1 cellular context compared by ENCODE assay signal in the genomic region with DNA sequence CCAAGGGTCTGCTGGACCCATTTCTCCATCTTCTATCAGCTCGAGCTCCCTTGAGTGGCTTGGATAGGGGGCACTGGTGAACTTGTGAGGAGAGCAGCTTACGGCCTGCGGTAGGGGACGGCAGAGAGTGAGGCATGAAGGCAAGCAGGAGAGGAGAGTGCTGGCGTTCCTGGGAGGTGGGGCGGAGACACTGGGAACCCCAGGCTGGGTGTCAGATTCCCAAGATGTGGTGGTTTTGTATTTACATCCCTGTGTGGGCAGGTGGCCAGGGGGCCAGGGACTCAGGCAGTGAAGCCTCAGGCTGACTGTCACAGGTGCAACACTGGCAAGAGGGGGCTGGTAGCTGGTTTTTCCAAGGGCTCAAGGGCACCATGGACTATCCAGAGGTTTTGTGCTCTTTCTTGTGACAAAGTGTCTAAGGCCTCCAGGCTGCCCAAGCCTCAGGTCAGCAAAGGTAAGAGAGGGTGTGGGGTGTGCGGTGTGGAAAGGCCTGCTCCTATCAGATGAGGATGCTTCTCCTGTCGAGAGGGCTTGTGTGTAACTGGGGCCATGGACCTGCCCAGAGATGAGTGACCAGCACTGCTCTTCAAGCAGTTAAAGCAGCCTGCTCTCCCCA.
TF ChIP-seq lines count a peak whose summit lies in the region.

No MANE protein-coding gene starts in this region.

TF ChIP-seq in GM23338, 12 proteins besides CTCF, POLR2A, EP300 and RAD21:
- TF ChIP-seq ZNF331 (CRISPR knock-in tag; IDR thresholded peaks at IDR 0.05; ENCODE audit: low read depth), result no peak
- no peak for TF ChIP-seq NANOG (IDR thresholded peaks at IDR 0.05; ENCODE audit: borderline replicate concordance)
- no peak for TF ChIP-seq STAT1 (IDR thresholded peaks at IDR 0.05; ENCODE audit: unreplicated experiment)
- no peak for TF ChIP-seq CREB1 (CRISPR knock-in tag; IDR thresholded peaks at IDR 0.05; ENCODE audit: low read depth)
- no peak for TF ChIP-seq POLR2AphosphoS5 (IDR thresholded peaks at IDR 0.05; ENCODE audit: low read depth)
- no peak for TF ChIP-seq JUNB (IDR thresholded peaks at IDR 0.05; ENCODE audit: unreplicated experiment)
- TF ChIP-seq EZH2phosphoT487 (IDR thresholded peaks at IDR 0.05; ENCODE audit: unreplicated experiment), result no peak
- TF ChIP-seq REST (IDR thresholded peaks at IDR 0.05; ENCODE audit: unreplicated experiment), result no peak
- TF ChIP-seq ZNF114 (CRISPR knock-in tag; IDR thresholded peaks at IDR 0.05), result no peak
- TF ChIP-seq ETS1 (IDR thresholded peaks at IDR 0.05), result no peak
- TF ChIP-seq, protein P1, sequence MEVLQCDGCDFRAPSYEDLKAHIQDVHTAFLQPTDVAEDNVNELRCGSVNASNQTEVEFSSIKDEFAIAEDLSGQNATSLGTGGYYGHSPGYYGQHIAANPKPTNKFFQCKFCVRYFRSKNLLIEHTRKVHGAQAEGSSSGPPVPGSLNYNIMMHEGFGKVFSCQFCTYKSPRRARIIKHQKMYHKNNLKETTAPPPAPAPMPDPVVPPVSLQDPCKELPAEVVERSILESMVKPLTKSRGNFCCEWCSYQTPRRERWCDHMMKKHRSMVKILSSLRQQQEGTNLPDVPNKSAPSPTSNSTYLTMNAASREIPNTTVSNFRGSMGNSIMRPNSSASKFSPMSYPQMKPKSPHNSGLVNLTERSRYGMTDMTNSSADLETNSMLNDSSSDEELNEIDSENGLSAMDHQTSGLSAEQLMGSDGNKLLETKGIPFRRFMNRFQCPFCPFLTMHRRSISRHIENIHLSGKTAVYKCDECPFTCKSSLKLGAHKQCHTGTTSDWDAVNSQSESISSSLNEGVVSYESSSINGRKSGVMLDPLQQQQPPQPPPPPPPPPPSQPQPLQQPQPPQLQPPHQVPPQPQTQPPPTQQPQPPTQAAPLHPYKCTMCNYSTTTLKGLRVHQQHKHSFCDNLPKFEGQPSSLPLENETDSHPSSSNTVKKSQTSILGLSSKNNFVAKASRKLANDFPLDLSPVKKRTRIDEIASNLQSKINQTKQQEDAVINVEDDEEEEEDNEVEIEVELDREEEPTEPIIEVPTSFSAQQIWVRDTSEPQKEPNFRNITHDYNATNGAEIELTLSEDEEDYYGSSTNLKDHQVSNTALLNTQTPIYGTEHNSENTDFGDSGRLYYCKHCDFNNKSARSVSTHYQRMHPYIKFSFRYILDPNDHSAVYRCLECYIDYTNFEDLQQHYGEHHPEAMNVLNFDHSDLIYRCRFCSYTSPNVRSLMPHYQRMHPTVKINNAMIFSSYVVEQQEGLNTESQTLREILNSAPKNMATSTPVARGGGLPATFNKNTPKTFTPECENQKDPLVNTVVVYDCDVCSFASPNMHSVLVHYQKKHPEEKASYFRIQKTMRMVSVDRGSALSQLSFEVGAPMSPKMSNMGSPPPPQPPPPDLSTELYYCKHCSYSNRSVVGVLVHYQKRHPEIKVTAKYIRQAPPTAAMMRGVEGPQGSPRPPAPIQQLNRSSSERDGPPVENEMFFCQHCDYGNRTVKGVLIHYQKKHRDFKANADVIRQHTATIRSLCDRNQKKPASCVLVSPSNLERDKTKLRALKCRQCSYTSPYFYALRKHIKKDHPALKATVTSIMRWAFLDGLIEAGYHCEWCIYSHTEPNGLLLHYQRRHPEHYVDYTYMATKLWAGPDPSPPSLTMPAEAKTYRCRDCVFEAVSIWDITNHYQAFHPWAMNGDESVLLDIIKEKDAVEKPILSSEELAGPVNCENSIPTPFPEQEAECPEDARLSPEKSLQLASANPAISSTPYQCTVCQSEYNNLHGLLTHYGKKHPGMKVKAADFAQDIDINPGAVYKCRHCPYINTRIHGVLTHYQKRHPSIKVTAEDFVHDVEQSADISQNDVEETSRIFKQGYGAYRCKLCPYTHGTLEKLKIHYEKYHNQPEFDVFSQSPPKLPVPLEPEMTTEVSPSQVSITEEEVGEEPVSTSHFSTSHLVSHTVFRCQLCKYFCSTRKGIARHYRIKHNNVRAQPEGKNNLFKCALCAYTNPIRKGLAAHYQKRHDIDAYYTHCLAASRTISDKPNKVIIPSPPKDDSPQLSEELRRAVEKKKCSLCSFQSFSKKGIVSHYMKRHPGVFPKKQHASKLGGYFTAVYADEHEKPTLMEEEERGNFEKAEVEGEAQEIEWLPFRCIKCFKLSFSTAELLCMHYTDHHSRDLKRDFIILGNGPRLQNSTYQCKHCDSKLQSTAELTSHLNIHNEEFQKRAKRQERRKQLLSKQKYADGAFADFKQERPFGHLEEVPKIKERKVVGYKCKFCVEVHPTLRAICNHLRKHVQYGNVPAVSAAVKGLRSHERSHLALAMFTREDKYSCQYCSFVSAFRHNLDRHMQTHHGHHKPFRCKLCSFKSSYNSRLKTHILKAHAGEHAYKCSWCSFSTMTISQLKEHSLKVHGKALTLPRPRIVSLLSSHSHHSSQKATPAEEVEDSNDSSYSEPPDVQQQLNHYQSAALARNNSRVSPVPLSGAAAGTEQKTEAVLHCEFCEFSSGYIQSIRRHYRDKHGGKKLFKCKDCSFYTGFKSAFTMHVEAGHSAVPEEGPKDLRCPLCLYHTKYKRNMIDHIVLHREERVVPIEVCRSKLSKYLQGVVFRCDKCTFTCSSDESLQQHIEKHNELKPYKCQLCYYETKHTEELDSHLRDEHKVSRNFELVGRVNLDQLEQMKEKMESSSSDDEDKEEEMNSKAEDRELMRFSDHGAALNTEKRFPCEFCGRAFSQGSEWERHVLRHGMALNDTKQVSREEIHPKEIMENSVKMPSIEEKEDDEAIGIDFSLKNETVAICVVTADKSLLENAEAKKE (CRISPR knock-in tag; IDR thresholded peaks at IDR 0.05), result no peak
- no peak for TF ChIP-seq EZH2 (IDR thresholded peaks at IDR 0.05; ENCODE audit: low read depth, unreplicated experiment)
